ENCODE assay signal across 8 cellular contexts in genomic region chr2:8681786-8682692, GRCh38.
DNase-seq lines count a peak whose midpoint lies in the region; ATAC-seq lines count a peak whose summit lies in the region.

ID2 (plus strand) TSS chr2:8682056; CDS start chr2:8682166, 110 bp downstream.

- H3K9ac ChIP-seq in BLaER1 treated with 17β-estradiol and CSF1 and Interleukin-3, amounts not matched to agents 10 nM and 100 nM = peak within 1 kb of the TSS; percentile 84 to 96 (median 89)

- peaks cover 31 to 51% (median 46%) of the 10 kb centered on the region in 10 experiments for H3K4me1 ChIP-seq in BLaER1 treated with 17β-estradiol and CSF1 and Interleukin-3, amounts not matched to agents 10 nM and 100 nM

- peaks cover 20 to 31% (median 25%) of the 10 kb centered on the region in 11 experiments; a peak in 21 of 22 replicates for H4K20me1 ChIP-seq in BLaER1 treated with 17β-estradiol and CSF1 and Interleukin-3, amounts not matched to agents 10 nM and 100 nM

- H3K27me3 ChIP-seq in BLaER1 treated with 17β-estradiol and CSF1 and Interleukin-3, amounts not matched to agents 10 nM and 100 nM = peaks cover 13 to 82% (median 74%) of the 10 kb centered on the region in 11 experiments

- H3K36me3 ChIP-seq in BLaER1 treated with 17β-estradiol and CSF1 and Interleukin-3, amounts not matched to agents 10 nM and 100 nM = peaks cover 0 to 19% (median 15%) of the 10 kb centered on the region in 11 experiments; a peak in 18 of 22 replicates

- peak within 1 kb of the TSS; percentile 78 to 97 (median 82) for H3K27ac ChIP-seq in BLaER1 treated with 17β-estradiol and CSF1 and Interleukin-3, amounts not matched to agents 10 nM and 100 nM
- H3K27ac ChIP-seq in cingulate gyrus (ENCODE audit: low read depth, low read length) = peak within 1 kb of the TSS; percentile 87

- peak within 1 kb of the TSS; percentile 81 to 99 (median 91) for H3K4me2 ChIP-seq in BLaER1 treated with 17β-estradiol and CSF1 and Interleukin-3, amounts not matched to agents 10 nM and 100 nM

- peaks cover 0 to 8% (median 0%) of the 10 kb centered on the region in 11 experiments; a peak in 7 of 22 replicates for H3K9me3 ChIP-seq in BLaER1 treated with 17β-estradiol and CSF1 and Interleukin-3, amounts not matched to agents 10 nM and 100 nM (replicated peaks in 1 of 11)

- peak; percentile 59 for ATAC-seq in GM19328 (IDR thresholded peaks at IDR 0.05; ENCODE audit: unreplicated experiment)
- ATAC-seq in HG03469 (IDR thresholded peaks at IDR 0.05; ENCODE audit: unreplicated experiment) = peak; percentile 51

- DNase-seq in NCI-H526 treated with DMSO at 0.1 percent for 48 hours (lab: John Stamatoyannopoulos, UW) = peak; percentile 96
- DNase-seq in activated CD4-positive, alpha-beta T cell treated with anti-CD3 and anti-CD28 coated beads for 48 hours = peak; percentile 99
- DNase-seq in kidney tubule cell (ENCODE audit: low spot score) = peak; percentile 99
- DNase-seq in stimulated activated CD4-positive, alpha-beta T cell treated with anti-CD3 and anti-CD28 coated beads, Interleukin-1b, Interleukin-23, amount 100 ng/mL, for 1 hour (ENCODE audit: low read depth in 2 of 2) = peak; percentile 94 to 97

- peak within 1 kb of the TSS; percentile 80 to 99 (median 94) for H3K4me3 ChIP-seq in BLaER1 treated with 17β-estradiol and CSF1 and Interleukin-3, amounts not matched to agents 10 nM and 100 nM

Comparison
In these comparisons a context has a peak if more than half of its experiments do, and no peak if none do; other contexts are left out.
1. Peak in every context shown above with its lines: DNase-seq, ATAC-seq, H3K4me3 ChIP-seq and H3K27ac ChIP-seq.